Comparison of ENCODE assay signal across 8 cellular contexts in genomic region chr19:32676895-32677359, GRCh38. TPM values are rescaled to one million over a fixed set of nuclear protein-coding genes. Genes with fewer than 3 reads are reported as not detected.
DNase-seq lines count a peak whose midpoint lies in the region; ATAC-seq and TF ChIP-seq lines count a peak whose summit lies in the region.

No MANE protein-coding gene starts in this region.

- no peak for ATAC-seq in stimulated activated naive CD8-positive, alpha-beta T cell treated with anti-CD3 and anti-CD28 coated beads, Interleukin-15, Interleukin-2, amounts not matched to agents 100 U/mL and 50 U/mL, for 24 hours
- no peak for ATAC-seq in central memory CD8-positive, alpha-beta T cell (replicated peaks; ENCODE audit: extremely low read depth, poor library complexity, severe bottlenecking)
- no peak for ATAC-seq in natural killer cell

- 10 to 15% (median 12%) methylated on average over 31 to 33 of the region's 33 CpGs for WGBS in ovary, 3 donors

- H3K4me1 Mint-ChIP-seq in stimulated activated naive CD8-positive, alpha-beta T cell treated with anti-CD3 and anti-CD28 coated beads, Interleukin-15, Interleukin-2, amounts not matched to agents 100 ng/mL and 50 ng/mL, for 24 hours (ENCODE audit: low read depth), result peaks cover 28% of the 10 kb centered on the region
- H3K4me1 Mint-ChIP-seq in central memory CD8-positive, alpha-beta T cell, result peaks cover 30% of the 10 kb centered on the region
- H3K4me1 Mint-ChIP-seq in natural killer cell, result peaks cover 26 to 43% of the 10 kb centered on the region in 2 donors

- intact Hi-C loops in natural killer cell (cut with micrococcal nuclease), result no loop called here
- intact Hi-C loops in ovary (cut with DNase I), result no loop called here

- no peaks in the 10 kb centered on the region for H3K36me3 Mint-ChIP-seq in stimulated activated naive CD8-positive, alpha-beta T cell treated with anti-CD3 and anti-CD28 coated beads, Interleukin-15, Interleukin-2, amounts not matched to agents 100 ng/mL and 50 ng/mL, for 24 hours (ENCODE audit: low read depth)
- H3K36me3 Mint-ChIP-seq in central memory CD8-positive, alpha-beta T cell (ENCODE audit: insufficient read depth), result peaks cover 6% of the 10 kb centered on the region
- no peaks in the 10 kb centered on the region for H3K36me3 Mint-ChIP-seq in natural killer cell

- H3K36me3 ChIP-seq in ovary, result no peaks in the 10 kb centered on the region

- no peak overlapping the region for H3K27ac ChIP-seq in ovary

- no peaks in the 10 kb centered on the region for H3K9me3 ChIP-seq in ovary

- no peak for TF ChIP-seq CTCF in natural killer cell (IDR thresholded peaks at IDR 0.05)
- no peak for TF ChIP-seq CTCF in ovary (IDR thresholded peaks at IDR 0.05)

- no peak overlapping the region for H3K27ac Mint-ChIP-seq in stimulated activated naive CD8-positive, alpha-beta T cell treated with anti-CD3 and anti-CD28 coated beads, Interleukin-15, Interleukin-2, amounts not matched to agents 100 ng/mL and 50 ng/mL, for 24 hours
- H3K27ac Mint-ChIP-seq in central memory CD8-positive, alpha-beta T cell (ENCODE audit: low read depth), result no peak overlapping the region
- H3K27ac Mint-ChIP-seq in natural killer cell, result no peak overlapping the region

- no peak for TF ChIP-seq EP300 in ovary (IDR thresholded peaks at IDR 0.05)

- no peaks in the 10 kb centered on the region for H3K9me3 Mint-ChIP-seq in stimulated activated naive CD8-positive, alpha-beta T cell treated with anti-CD3 and anti-CD28 coated beads, Interleukin-15, Interleukin-2, amounts not matched to agents 100 ng/mL and 50 ng/mL, for 24 hours
- no peaks in the 10 kb centered on the region for H3K9me3 Mint-ChIP-seq in central memory CD8-positive, alpha-beta T cell
- H3K9me3 Mint-ChIP-seq in natural killer cell, result no peaks in the 10 kb centered on the region

- peak overlapping the region; percentile 47 for H3K4me3 Mint-ChIP-seq in stimulated activated naive CD8-positive, alpha-beta T cell treated with anti-CD3 and anti-CD28 coated beads, Interleukin-15, Interleukin-2, amounts not matched to agents 100 ng/mL and 50 ng/mL, for 24 hours
- H3K4me3 Mint-ChIP-seq in central memory CD8-positive, alpha-beta T cell, result peak overlapping the region; percentile 45
- peak overlapping the region; percentile 71 for H3K4me3 Mint-ChIP-seq in natural killer cell

- H3K27me3 Mint-ChIP-seq in stimulated activated naive CD8-positive, alpha-beta T cell treated with anti-CD3 and anti-CD28 coated beads, Interleukin-15, Interleukin-2, amounts not matched to agents 100 ng/mL and 50 ng/mL, for 24 hours, result peaks cover 18% of the 10 kb centered on the region
- H3K27me3 Mint-ChIP-seq in central memory CD8-positive, alpha-beta T cell, result peaks cover 9% of the 10 kb centered on the region
- peaks cover 8 to 11% of the 10 kb centered on the region in 2 donors for H3K27me3 Mint-ChIP-seq in natural killer cell (ENCODE audit: low read depth in 2 of 2)

- H3K4me3 ChIP-seq in ovary, result no peak overlapping the region

- DNase-seq in stimulated activated naive CD8-positive, alpha-beta T cell treated with anti-CD3 and anti-CD28 coated beads, Interleukin-15, Interleukin-2, amounts not matched to agents 100 U/mL and 50 U/mL, for 24 hours, result no peak
- DNase-seq in central memory CD8-positive, alpha-beta T cell (ENCODE audit: low spot score in 2 of 2), result no peak
- DNase-seq in natural killer cell (no peak), NCI-H1092 (lab: John Stamatoyannopoulos, UW) (no peak), ovary (no peak), GM19240 (ENCODE audit: insufficient read length, low spot score) (no peak), MV-4-11 (lab: John Stamatoyannopoulos, UW) (no peak)

- no peak for TF ChIP-seq POLR2A in ovary (IDR thresholded peaks at IDR 0.05)

- H3K4me1 ChIP-seq in ovary (ENCODE audit: insufficient read depth), result peaks cover 2% of the 10 kb centered on the region

- H3K27me3 ChIP-seq in ovary, result peaks cover 7% of the 10 kb centered on the region

RNA-seq across cellular contexts. Expression of gene RGS9BP, which starts 1.3 kb away (rescaled TPM):
- total RNA-seq in natural killer cell, result under 1 TPM; 0.12 to 0.41 (median 0.40) TPM
- total RNA-seq in ovary, result under 1 TPM in 2 of 7 donors, not detected in 5; 0.17 to 0.31 TPM
- polyA plus RNA-seq in ovary, result under 1 TPM; 0.06 to 0.15 TPM

RNA-seq across cellular contexts. Expression of gene ANKRD27, which starts 1.9 kb away (rescaled TPM):
- 10 to 100 TPM; 35.8 to 47.1 (median 40.8) TPM for total RNA-seq in natural killer cell
- total RNA-seq in ovary, result 10 to 100 TPM; 10.6 to 33.6 (median 23.5) TPM
- 10 to 100 TPM in 1 of 2 donors, 1 to 10 TPM in 1; 9.9 to 19.4 TPM for polyA plus RNA-seq in ovary

RNA-seq across cellular contexts. Expression of gene NUDT19, which starts 14.7 kb away (rescaled TPM):
- total RNA-seq in natural killer cell (1 to 10 TPM; 6.4 to 9.6 (median 8.2) TPM), ovary (1 to 10 TPM; 3.6 to 10.0 (median 6.3) TPM)
- polyA plus RNA-seq in ovary, result 10 to 100 TPM in 1 of 2 donors, 1 to 10 TPM in 1; 4.6 to 13.0 TPM

RNA-seq across cellular contexts. Expression of gene TDRD12, which starts 42.6 kb away (rescaled TPM):
- total RNA-seq in natural killer cell (under 1 TPM in 2 of 3 donors, not detected in 1; 0.13 to 0.45 TPM), ovary (1 to 10 TPM in 6 of 7 donors, under 1 TPM in 1; 0.23 to 3.2 (median 2.4) TPM)
- polyA plus RNA-seq in ovary, result 1 to 10 TPM in 1 of 2 donors, under 1 TPM in 1; 0.63 to 1.1 TPM
